Comparison of ENCODE assay signal across 25 cellular contexts in genomic region chr3:23452408-23452807, GRCh38.
"Had no signal": no experiment of that assay in that cellular context is flagged by ENCODE, and none has a peak within 500 bp of the region (broad histone marks: within the 10 kb centered on the region; RNA-seq: fewer than 3 reads in every experiment).

No MANE protein-coding gene starts in this region.

- H3K27ac ChIP-seq: colonic mucosa, coronary artery, dorsolateral prefrontal cortex, epithelial cell of prostate, esophagus muscularis mucosa, esophagus squamous epithelium, foreskin keratinocyte, gastrocnemius medialis, gastroesophageal sphincter, heart left ventricle, heart right ventricle, hepatocyte had no signal

- H3K36me3 ChIP-seq: colonic mucosa, esophagus muscularis mucosa, esophagus squamous epithelium, gastrocnemius medialis, gastroesophageal sphincter, heart left ventricle, heart right ventricle had no signal

- H3K9me3 Mint-ChIP-seq: effector memory CD8-positive, alpha-beta T cell; endodermal cell had no signal

- H3K4me1 ChIP-seq: colonic mucosa, foreskin keratinocyte had no signal

- DNase-seq: colonic mucosa; cortex of kidney; dermis blood vessel endothelial cell; dorsolateral prefrontal cortex; effector CD4-positive, alpha-beta T cell; effector CD8-positive, alpha-beta T cell; effector memory CD4-positive, alpha-beta T cell; effector memory CD8-positive, alpha-beta T cell; endodermal cell; erythroblast; esophagus squamous epithelium; foreskin fibroblast; foreskin keratinocyte; foreskin melanocyte; gastrocnemius medialis; glutamatergic neuron; head of caudate nucleus; heart left ventricle; heart right ventricle had no signal

- H3K4me3 ChIP-seq: colonic mucosa, coronary artery, dorsolateral prefrontal cortex, esophagus muscularis mucosa, esophagus squamous epithelium, gastrocnemius medialis, gastroesophageal sphincter, heart left ventricle, heart right ventricle, hepatocyte had no signal

- H3K4me3 Mint-ChIP-seq: dendritic cell treated with granulocyte-macrophage colony-stimulating factor and Interleukin-4, amounts not matched to agents 40 ng/mL and 50 ng/mL, for 4 days; effector memory CD8-positive, alpha-beta T cell; endodermal cell had no signal

- H3K9me3 ChIP-seq: colonic mucosa, esophagus muscularis mucosa, esophagus squamous epithelium, gastrocnemius medialis, gastroesophageal sphincter had no signal

- H3K27me3 Mint-ChIP-seq: dendritic cell treated with granulocyte-macrophage colony-stimulating factor and Interleukin-4, amounts not matched to agents 40 ng/mL and 50 ng/mL, for 4 days had no signal

- H3K27ac Mint-ChIP-seq: dendritic cell treated with granulocyte-macrophage colony-stimulating factor and Interleukin-4, amounts not matched to agents 40 ng/mL and 50 ng/mL, for 4 days; effector memory CD8-positive, alpha-beta T cell; endodermal cell had no signal
